ENCODE assay signal across 20 cellular contexts in the genomic region with DNA sequence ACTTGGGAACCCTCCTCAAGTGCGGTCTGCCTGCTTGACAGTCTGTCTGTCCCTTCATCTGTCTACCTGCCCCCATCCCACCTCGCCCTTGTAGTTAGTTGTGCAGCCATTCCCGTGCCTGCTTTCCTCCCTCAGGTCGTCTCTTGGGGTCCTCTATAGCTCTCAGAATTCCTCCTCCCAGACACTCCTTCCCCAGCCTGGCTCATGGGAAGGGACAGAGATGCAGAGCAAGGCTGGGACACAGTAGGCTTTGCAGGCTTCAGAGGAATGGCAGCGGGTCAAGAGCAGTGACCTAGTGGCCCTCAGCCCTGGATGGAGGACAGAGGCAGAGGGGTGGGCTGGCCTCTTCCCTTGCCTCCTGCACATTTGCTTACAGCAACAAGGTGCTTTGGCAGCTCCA. TPM values are rescaled to one million over a fixed set of nuclear protein-coding genes. Genes with fewer than 3 reads are reported as not detected.
DNase-seq lines count a peak whose midpoint lies in the region; ATAC-seq, FAIRE-seq and TF ChIP-seq lines count a peak whose summit lies in the region.
"Had no signal": no experiment of that assay in that cellular context is flagged by ENCODE, and none has a peak within 500 bp of the region (broad histone marks: within the 10 kb centered on the region; RNA-seq: fewer than 3 reads in every experiment).

No MANE protein-coding gene starts in this region.

- peaks cover 3% of the 10 kb centered on the region for H3K9me3 Mint-ChIP-seq in nephron progenitor cell
- no peaks in the 10 kb centered on the region for H3K9me3 Mint-ChIP-seq in T-helper 2 cell treated with Interferon-gamma antibody and Interleukin-4, amounts not matched to agents 5 μg/mL and 100 μg/mL, for 36 hours
- H3K9me3 Mint-ChIP-seq: CD14-positive monocyte; CD4-positive, alpha-beta memory T cell had no signal

- H4K8ac ChIP-seq in H1 (ENCODE audit: extremely low read depth, insufficient read depth, low read length), result no peak overlapping the region; the same call in 1 of the 2 replicates

- 65% methylated on average over 3 of the region's 5 CpGs; no CpG with 5 or more reads in 1 of the 2 experiments for WGBS in H1 (ENCODE audit: extremely low coverage in 1 of 2, insufficient coverage in 1 of 2, insufficient read length in 1 of 2, insufficient replicate concordance in 2 of 2, low coverage in 1 of 2, low lambda C conversion rate in 2 of 2, missing lambda C conversion rate in 1 of 2), 2 experiments

- no peak overlapping the region for H3K14ac ChIP-seq in H1 (ENCODE audit: insufficient read length)

- no peak overlapping the region for H3K9ac ChIP-seq in H1 (replicated peaks in 1 of 4; ENCODE audit: extremely low read depth in 1 of 4, low read depth in 3 of 4, low read length in 3 of 4)
- H3K9ac ChIP-seq: BLaER1, GM23248 had no signal

- H2BK12ac ChIP-seq in H1 (ENCODE audit: low read depth, low read length), result peak overlapping the region; percentile 62; the same call in 1 of the 2 replicates

- POLR2A ChIA-PET in H1 (lab: Charles Lee; ENCODE audit: partially characterized antibody), result interaction anchor here (1.3 to 4.5 kb wide), 4 partner anchors 13 to 38 kb away, joined by 4 to 26 read pairs (median 11); no protein-coding TSS in a partner anchor

- peaks cover 47% of the 10 kb centered on the region for H3K4me1 Mint-ChIP-seq in nephron progenitor cell
- H3K4me1 Mint-ChIP-seq in T-helper 2 cell treated with Interferon-gamma antibody and Interleukin-4, amounts not matched to agents 5 μg/mL and 100 μg/mL, for 36 hours (ENCODE audit: low read depth), result peaks cover 6% of the 10 kb centered on the region
- H3K4me1 Mint-ChIP-seq: CD4-positive, alpha-beta memory T cell had no signal

- DNase-seq in cardiac septum (ENCODE audit: low spot score) (peak; percentile 68), Right ventricle myocardium superior (no peak), H1 (ENCODE audit: low read depth in 1 of 2, low spot score in 2 of 2) (no peak), nephron progenitor cell (no peak), HUDEP-2 (lab: John Stamatoyannopoulos, UW; ENCODE audit: unreplicated experiment in 76 of 76) (no peak), islet precursor cell (no peak), H7 (no peak)
- DNase-seq in T-helper 2 cell treated with Interferon-gamma antibody and Interleukin-4, amounts not matched to agents 5 μg/mL and 100 μg/mL, for 36 hours (ENCODE audit: low spot score), result no peak
- DNase-seq: CD4-positive, alpha-beta memory T cell; DMS79 treated with DMSO at 0.1 percent for 48 hours; GM23248; H9 had no signal

- no peak overlapping the region for H4K5ac ChIP-seq in H1 (ENCODE audit: insufficient read length, low read depth, low read length)

- peak overlapping the region; percentile 35 for H3K4me3 Mint-ChIP-seq in nephron progenitor cell
- no peak overlapping the region for H3K4me3 Mint-ChIP-seq in T-helper 2 cell treated with Interferon-gamma antibody and Interleukin-4, amounts not matched to agents 5 μg/mL and 100 μg/mL, for 36 hours
- H3K4me3 Mint-ChIP-seq: CD4-positive, alpha-beta memory T cell had no signal

- CTCF ChIA-PET in H1 (lab: Charles Lee; ENCODE audit: partially characterized antibody), result interaction anchor here (0.9 to 2.5 kb wide), 9 partner anchors 10 to 45 kb away, joined by 3 to 9 read pairs (median 3); a partner anchor contains a TSS

- TF ChIP-seq RAD21 in H1 (IDR thresholded peaks at IDR 0.05 in 1 of 2, conservative IDR thresholded peaks at IDR 0.05 in 1 of 2; ENCODE audit: low read depth in 2 of 2, low read length in 2 of 2), result no peak

- TF ChIP-seq POLR2A in H1 (IDR thresholded peaks at IDR 0.05; ENCODE audit: control extremely low read depth in 1 of 2, low read depth in 2 of 2, low read length in 2 of 2), result no peak

- H3K4me1 ChIP-seq in H1 (replicated peaks in 1 of 4; ENCODE audit: control insufficient read depth in 3 of 4, insufficient read depth in 4 of 4, low read length in 3 of 4), result peaks cover 7 to 22% (median 17%) of the 10 kb centered on the region in 4 experiments
- H3K4me1 ChIP-seq: A549, BLaER1 had no signal

- no peaks in the 10 kb centered on the region for H3K79me2 ChIP-seq in H1 (ENCODE audit: control insufficient read depth in 1 of 2, insufficient read depth in 2 of 2, low read length in 2 of 2)

- no peak overlapping the region for H3K27ac Mint-ChIP-seq in nephron progenitor cell
- no peak overlapping the region for H3K27ac Mint-ChIP-seq in T-helper 2 cell treated with Interferon-gamma antibody and Interleukin-4, amounts not matched to agents 5 μg/mL and 100 μg/mL, for 36 hours
- H3K27ac Mint-ChIP-seq: CD4-positive, alpha-beta memory T cell had no signal

- no peak overlapping the region for H2BK120ac ChIP-seq in H1 (replicated peaks; ENCODE audit: low read depth, low read length)

- 0 out of 2 replicates have a peak overlapping the region, but pooled peaks have one; percentile 18 for H2BK15ac ChIP-seq in H1 (ENCODE audit: low read length)

- H3K79me1 ChIP-seq in H1 (ENCODE audit: low read depth, low read length), result no peaks in the 10 kb centered on the region

- H3K36me3 ChIP-seq in H1 (ENCODE audit: control insufficient read depth in 2 of 4, insufficient read depth in 4 of 4, low read length in 3 of 4), result no peaks in the 10 kb centered on the region
- H3K36me3 ChIP-seq in H7 (replicated peaks; ENCODE audit: control insufficient read depth, insufficient read depth, low read length), result no peaks in the 10 kb centered on the region
- H3K36me3 ChIP-seq: BLaER1 had no signal

- H3K4me3 ChIP-seq in H1 (ENCODE audit: extremely low read depth in 1 of 4, insufficient read depth in 2 of 4, low read depth in 3 of 4, low read length in 4 of 4) (no peak overlapping the region), H7 (ENCODE audit: insufficient read depth, low read depth, low read length) (no peak overlapping the region)
- H3K4me3 ChIP-seq: A549, BLaER1, GM12878, GM23248 had no signal

- no peak overlapping the region for H3K4ac ChIP-seq in H1 (replicated peaks; ENCODE audit: insufficient read length, low read depth, low read length)

- no peaks in the 10 kb centered on the region; a peak in 1 of 7 replicates for H3K27me3 ChIP-seq in H1 (replicated peaks in 1 of 4; ENCODE audit: control insufficient read depth in 3 of 4, extremely low read depth in 1 of 4, insufficient read depth in 3 of 4, low read length in 3 of 4)
- H3K27me3 ChIP-seq in H7 (ENCODE audit: control insufficient read depth, insufficient read depth, low read length), result no peaks in the 10 kb centered on the region

- no peak overlapping the region; a peak in 1 of 4 replicates for H3K4me2 ChIP-seq in H1 (ENCODE audit: insufficient read depth in 1 of 2, low read depth in 2 of 2, low read length in 2 of 2)
- H3K4me2 ChIP-seq: A549, BLaER1 had no signal

- H2AK5ac ChIP-seq in H1 (ENCODE audit: low read depth, low read length), result no peak overlapping the region

- H3K23ac ChIP-seq in H1 (ENCODE audit: insufficient read length), result no peak overlapping the region

- no peak for FAIRE-seq in H1 (lab: Jason Lieb, UNC)
- FAIRE-seq: GM12878, GM19239, HTR-8/SVneo had no signal

- no peak overlapping the region; the same call in 1 of the 2 replicates for H2BK5ac ChIP-seq in H1 (ENCODE audit: low read depth, low read length)

- peak overlapping the region; percentile 43; the same call in 1 of the 2 replicates for H2BK20ac ChIP-seq in H1 (ENCODE audit: low read length)

- H3K18ac ChIP-seq in H1 (ENCODE audit: extremely low read depth, low read length), result peak overlapping the region; percentile 64; the same call in 1 of the 2 replicates

- H2AFZ ChIP-seq in H1 (ENCODE audit: low read length), result 0 out of 2 replicates have a peak overlapping the region, but pooled peaks have one; percentile 53
- H2AFZ ChIP-seq: GM23248 had no signal

- intact Hi-C loops in cardiac septum (cut with DNase I), result no loop called here
- intact Hi-C loops in Right ventricle myocardium superior (cut with DNase I), result no loop called here

- H3K27ac ChIP-seq in H1 (ENCODE audit: low read depth, low read length), result no peak overlapping the region
- H3K27ac ChIP-seq: 22Rv1, A549, BLaER1, GM23248 had no signal

- no peak for ATAC-seq in Right ventricle myocardium superior (ENCODE audit: poor library complexity)
- ATAC-seq: A549, GM12878 had no signal

- H3K56ac ChIP-seq in H1 (replicated peaks; ENCODE audit: insufficient read length, low read depth, low read length), result no peak overlapping the region

- TF ChIP-seq CTCF in H1 (IDR thresholded peaks at IDR 0.05; ENCODE audit: control extremely low read depth in 1 of 3, insufficient read depth in 1 of 3, low read depth in 1 of 3, low read length in 3 of 3) (no peak), nephron progenitor cell (IDR thresholded peaks at IDR 0.05) (no peak)

- H4K91ac ChIP-seq in H1 (replicated peaks; ENCODE audit: insufficient read length, low read length), result peak overlapping the region; percentile 5

- no peaks in the 10 kb centered on the region for H4K20me1 ChIP-seq in H1 (replicated peaks in 1 of 2; ENCODE audit: control insufficient read depth in 1 of 2, insufficient read depth in 2 of 2, low read length in 2 of 2)
- H4K20me1 ChIP-seq: BLaER1 had no signal

- no peaks in the 10 kb centered on the region for H3K23me2 ChIP-seq in H1 (ENCODE audit: low read depth, low read length)

- no peaks in the 10 kb centered on the region for H3K9me3 ChIP-seq in H1 (ENCODE audit: insufficient read depth in 2 of 2, low read depth in 1 of 2, low read length in 1 of 2)
- H3K9me3 ChIP-seq: A549, BLaER1 had no signal

- H3K27me3 Mint-ChIP-seq in nephron progenitor cell (ENCODE audit: low read depth, poor library complexity), result no peaks in the 10 kb centered on the region
- H3K27me3 Mint-ChIP-seq in T-helper 2 cell treated with Interferon-gamma antibody and Interleukin-4, amounts not matched to agents 5 μg/mL and 100 μg/mL, for 36 hours (ENCODE audit: low read depth), result peaks cover 4% of the 10 kb centered on the region

- H3K36me3 Mint-ChIP-seq in nephron progenitor cell (ENCODE audit: low read depth), result no peaks in the 10 kb centered on the region
- no peaks in the 10 kb centered on the region for H3K36me3 Mint-ChIP-seq in T-helper 2 cell treated with Interferon-gamma antibody and Interleukin-4, amounts not matched to agents 5 μg/mL and 100 μg/mL, for 36 hours (ENCODE audit: low read depth)
- H3K36me3 Mint-ChIP-seq: CD14-positive monocyte; CD4-positive, alpha-beta memory T cell had no signal

- no peak for TF ChIP-seq EP300 in H1 (IDR thresholded peaks at IDR 0.05; ENCODE audit: borderline replicate concordance in 1 of 2, low read depth in 2 of 2, low read length in 2 of 2)

RNA-seq across cellular contexts. Expression of a gene that starts 18.3 kb away (rescaled TPM):
- total RNA-seq in cardiac septum (not detected), Right ventricle myocardium superior (not detected)
- not detected in 2 replicates for total RNA-seq in H1 (2021; fragmentation: NEBNext Ultra II Directional; extraction: Animal tissue kit (Norgen Biotek cat#: 25700))
- 0.31 and 0.65 TPM in 2 replicates for polyA plus RNA-seq in H1 (2011; rRNA removed)
- polyA plus RNA-seq in H1 (2011; cell fraction: cytosol; rRNA removed), result 0.50 TPM
- not detected for polyA plus RNA-seq in H1 (2011; cell fraction: nucleus; rRNA removed)
- polyA plus RNA-seq in H1 (2012, experiment 1 of 2), result 0.34 TPM in 1 of 4 replicates, not detected in the others
- not detected for polyA plus RNA-seq in H1 (2012, experiment 2 of 2)
- polyA plus RNA-seq in H1 (2013, experiment 1 of 2), result 0.41 TPM
- 0.42 TPM for polyA plus RNA-seq in H1 (2013, experiment 2 of 2)
- 2.0 TPM in 1 of 2 replicates, not detected in the other for polyA minus RNA-seq in H1 (2011; rRNA and poly(A)+ RNA removed)
- polyA minus RNA-seq in H1 (2011; cell fraction: cytosol; rRNA and poly(A)+ RNA removed), result not detected
- polyA minus RNA-seq in H1 (2011; cell fraction: nucleus; rRNA and poly(A)+ RNA removed), result not detected
- total RNA-seq in H7 (2014; rRNA removed; shearing (Covaris generic)), result 0.28 TPM in 1 of 2 replicates, not detected in the other
- total RNA-seq: CD4-positive, alpha-beta memory T cell; GM12878; GM23248 had no signal
- polyA plus RNA-seq: AG04450, CD14-positive monocyte had no signal

RNA-seq across cellular contexts. Expression of a gene that starts 42.5 kb away (rescaled TPM):
- total RNA-seq in cardiac septum, result 171 TPM
- 160 TPM for total RNA-seq in Right ventricle myocardium superior
- total RNA-seq in H1 (2021; fragmentation: NEBNext Ultra II Directional; extraction: Animal tissue kit (Norgen Biotek cat#: 25700)), result 340 and 373 TPM in 2 replicates
- 113 and 235 TPM in 2 replicates for polyA plus RNA-seq in H1 (2011; rRNA removed)
- 343 TPM for polyA plus RNA-seq in H1 (2011; cell fraction: cytosol; rRNA removed)
- 67.1 TPM for polyA plus RNA-seq in H1 (2011; cell fraction: nucleus; rRNA removed)
- 291 to 524 TPM (median 325 TPM) in 4 replicates for polyA plus RNA-seq in H1 (2012, experiment 1 of 2)
- polyA plus RNA-seq in H1 (2012, experiment 2 of 2), result 71.1 TPM
- 225 TPM for polyA plus RNA-seq in H1 (2013, experiment 1 of 2)
- polyA plus RNA-seq in H1 (2013, experiment 2 of 2), result 232 TPM
- 122 and 150 TPM in 2 replicates for polyA minus RNA-seq in H1 (2011; rRNA and poly(A)+ RNA removed)
- 96.4 TPM for polyA minus RNA-seq in H1 (2011; cell fraction: cytosol; rRNA and poly(A)+ RNA removed)
- polyA minus RNA-seq in H1 (2011; cell fraction: nucleus; rRNA and poly(A)+ RNA removed), result 69.0 TPM
- 566 and 659 TPM in 2 replicates for total RNA-seq in H7 (2014; rRNA removed; shearing (Covaris generic))

RNA-seq across cellular contexts. Expression of a gene that starts 47.6 kb away (rescaled TPM):
- total RNA-seq in cardiac septum, result 2.2 TPM
- 10.0 TPM for total RNA-seq in Right ventricle myocardium superior
- total RNA-seq in H1 (2021; fragmentation: NEBNext Ultra II Directional; extraction: Animal tissue kit (Norgen Biotek cat#: 25700)), result 44.3 and 49.2 TPM in 2 replicates
- 218 and 279 TPM in 2 replicates for polyA plus RNA-seq in H1 (2011; rRNA removed)
- 113 TPM for polyA plus RNA-seq in H1 (2011; cell fraction: cytosol; rRNA removed)
- polyA plus RNA-seq in H1 (2011; cell fraction: nucleus; rRNA removed), result 342 TPM
- polyA plus RNA-seq in H1 (2012, experiment 1 of 2), result 31.3 to 48.8 TPM (median 41.4 TPM) in 4 replicates
- polyA plus RNA-seq in H1 (2012, experiment 2 of 2), result 4.1 TPM
- polyA plus RNA-seq in H1 (2013, experiment 1 of 2), result 35.5 TPM
- 34.1 TPM for polyA plus RNA-seq in H1 (2013, experiment 2 of 2)
- polyA minus RNA-seq in H1 (2011; rRNA and poly(A)+ RNA removed), result 197 and 257 TPM in 2 replicates
- polyA minus RNA-seq in H1 (2011; cell fraction: cytosol; rRNA and poly(A)+ RNA removed), result 51.0 TPM
- 125 TPM for polyA minus RNA-seq in H1 (2011; cell fraction: nucleus; rRNA and poly(A)+ RNA removed)
- total RNA-seq in H7 (2014; rRNA removed; shearing (Covaris generic)), result 59.4 and 60.7 TPM in 2 replicates
- total RNA-seq: CD4-positive, alpha-beta memory T cell; GM12878 had no signal
- polyA plus RNA-seq: A549; CD14-positive monocyte; CD4-positive, alpha-beta memory T cell; GM12878 had no signal
